In the genomic region with DNA sequence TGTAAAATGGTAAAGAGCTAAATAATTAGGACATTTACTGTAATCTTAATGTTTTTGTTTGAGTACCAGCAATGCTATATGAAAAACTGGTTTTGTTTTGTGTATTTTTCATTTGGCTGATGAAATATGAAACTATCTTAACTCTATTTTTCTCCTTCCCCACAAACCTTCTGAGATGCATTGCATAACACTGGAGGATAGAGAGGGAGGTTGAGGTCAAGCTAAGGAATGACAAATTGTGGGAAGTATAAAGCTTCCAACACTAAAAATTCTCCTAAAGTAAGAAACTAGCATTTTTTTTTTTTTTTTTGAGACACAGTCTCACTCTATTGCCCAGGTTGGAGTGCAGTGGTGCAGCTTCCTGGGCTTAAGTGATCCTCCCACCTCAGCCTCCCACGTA, we compare ENCODE assay signal across 23 cellular contexts. TPM values are rescaled to one million over a fixed set of nuclear protein-coding genes. Genes with fewer than 3 reads are reported as not detected.
DNase-seq lines count a peak whose midpoint lies in the region; ATAC-seq and TF ChIP-seq lines count a peak whose summit lies in the region.
"Had no signal": no experiment of that assay in that cellular context is flagged by ENCODE, and none has a peak within 500 bp of the region (broad histone marks: within the 10 kb centered on the region; RNA-seq: fewer than 3 reads in every experiment).

No MANE protein-coding gene starts in this region.

- no peak overlapping the region for H2BK120ac ChIP-seq in IMR-90 (ENCODE audit: low read depth, low read length)

- H3K27ac ChIP-seq in IMR-90 (ENCODE audit: insufficient read depth, low read length) (no peak overlapping the region; the same call in 1 of the 2 replicates), brain microvascular endothelial cell (no peak overlapping the region)

- no peak overlapping the region for H3K4me2 ChIP-seq in IMR-90 (ENCODE audit: low read depth, low read length)

- peaks cover 8% of the 10 kb centered on the region for H3K36me3 Mint-ChIP-seq in activated naive CD8-positive, alpha-beta T cell treated with anti-CD3 and anti-CD28 coated beads for 36 hours

- no peak overlapping the region for H2AFZ ChIP-seq in IMR-90 (replicated peaks; ENCODE audit: low read length, poor library complexity)

- H2AK5ac ChIP-seq in IMR-90 (ENCODE audit: low read depth, low read length) = no peak overlapping the region

- H2BK15ac ChIP-seq in IMR-90 (ENCODE audit: low read depth, low read length) = no peak overlapping the region

- H3K9ac ChIP-seq in IMR-90 (ENCODE audit: low read depth, low read length) = no peak overlapping the region

- no peak for TF ChIP-seq RAD21 in IMR-90 (IDR thresholded peaks at IDR 0.05; ENCODE audit: low read length)

- no peaks in the 10 kb centered on the region for H3K27me3 ChIP-seq in IMR-90 (ENCODE audit: control insufficient read depth, insufficient read depth, low read length)
- H3K27me3 ChIP-seq in brain microvascular endothelial cell (replicated peaks) = no peaks in the 10 kb centered on the region

- TF ChIP-seq CTCF in AG09309 (IDR thresholded peaks at IDR 0.05; ENCODE audit: control insufficient read depth, insufficient read depth, low read depth, low read length, missing control alignments) = no peak
- TF ChIP-seq CTCF in IMR-90 (conservative IDR thresholded peaks at IDR 0.05; ENCODE audit: low read depth, low read length) = no peak
- no peak for TF ChIP-seq CTCF in brain microvascular endothelial cell (IDR thresholded peaks at IDR 0.05; ENCODE audit: low read depth, low read length, missing control alignments)
- no peak for TF ChIP-seq CTCF in GM20000 (IDR thresholded peaks at IDR 0.05; ENCODE audit: extremely low read depth, missing control alignments)

- BruUV-seq in IMR-90 (replicated peaks; lab: Mats Ljungman, UMichigan) = no TSS peak

- H3K14ac ChIP-seq in IMR-90 (replicated peaks; ENCODE audit: low read depth, low read length) = no peak overlapping the region

- no peak for TF ChIP-seq POLR2A in IMR-90 (IDR thresholded peaks at IDR 0.05; ENCODE audit: low read depth, low read length)

- H3K23ac ChIP-seq in IMR-90 (ENCODE audit: low read depth, low read length) = no peak overlapping the region

- H3K9me1 ChIP-seq in IMR-90 (ENCODE audit: insufficient read depth, low read length) = no peaks in the 10 kb centered on the region

- WGBS in IMR-90 (ENCODE audit: extremely low coverage in 2 of 2, insufficient read length in 1 of 2), 2 experiments = no CpG with 5 or more reads among the region's 1 CpG

- no peak overlapping the region for H3K56ac ChIP-seq in IMR-90 (ENCODE audit: extremely low read depth, insufficient read depth, low read length)

- H3K27ac Mint-ChIP-seq in activated naive CD8-positive, alpha-beta T cell treated with anti-CD3 and anti-CD28 coated beads for 36 hours = no peak overlapping the region
- H3K27ac Mint-ChIP-seq: activated CD4-positive, alpha-beta T cell treated with anti-CD3 and anti-CD28 coated beads for 36 hours; brain; naive B cell; stimulated activated naive CD8-positive, alpha-beta T cell treated with anti-CD3 and anti-CD28 coated beads, Interleukin-15, Interleukin-2, amounts not matched to agents 100 ng/mL and 50 ng/mL, for 24 hours had no signal

- POLR2A ChIA-PET in IMR-90 (lab: Charles Lee; ENCODE audit: unreplicated experiment) = no interaction called here

- in situ Hi-C loops in IMR-90 (cut with MboI; ENCODE audit: low sequenced_read_pairs) = no loop called here
- in situ Hi-C loops in brain microvascular endothelial cell (cut with HindIII; ENCODE audit: low pct_ligation_motif_present, low sequenced_read_pairs) = no loop called here

- dilution Hi-C loops in IMR-90 (cut with HindIII; ENCODE audit: low sequenced_read_pairs, unreplicated experiment) = no loop called here

- no peak overlapping the region for H2BK20ac ChIP-seq in IMR-90 (ENCODE audit: low read depth, low read length)

- H3K4me1 Mint-ChIP-seq in activated naive CD8-positive, alpha-beta T cell treated with anti-CD3 and anti-CD28 coated beads for 36 hours = no peaks in the 10 kb centered on the region
- H3K4me1 Mint-ChIP-seq: brain had no signal

- peak; percentile 84 for ATAC-seq in IMR-90 (ENCODE audit: low read depth)
- no peak for ATAC-seq in HG03025 (IDR thresholded peaks at IDR 0.05; ENCODE audit: low FRiP score, unreplicated experiment)
- no peak for ATAC-seq in GM18867 (IDR thresholded peaks at IDR 0.05; ENCODE audit: unreplicated experiment)
- ATAC-seq: activated CD4-positive, alpha-beta T cell treated with anti-CD3 and anti-CD28 coated beads for 36 hours; K562; Right ventricle myocardium inferior; SK-N-SH treated with all-trans-retinoic acid at 6 μM for 48 hours had no signal

- DNase-seq in AG09309 (ENCODE audit: low read depth) (peak; percentile 56), IMR-90 (peak; percentile 71), brain microvascular endothelial cell (peak; percentile 4), hepatic stellate cell (ENCODE audit: low spot score) (peak; percentile 41), GM20000 (ENCODE audit: low spot score) (no peak)
- no peak for DNase-seq in activated naive CD8-positive, alpha-beta T cell treated with anti-CD3 and anti-CD28 coated beads for 36 hours
- DNase-seq: activated CD4-positive, alpha-beta T cell treated with anti-CD3 and anti-CD28 coated beads for 36 hours; activated effector memory CD4-positive, alpha-beta T cell treated with Interleukin-2 at 50 U/mL for 16 hours; activated T-cell treated with anti-CD3 and anti-CD28 coated beads for 4 hours; C1 segment of cervical spinal cord; Caco-2; effector CD4-positive, alpha-beta T cell; GF-D8; MM.1S; naive B cell; NCI-H146 had no signal

- intact Hi-C loops in IMR-90 (cut with micrococcal nuclease) = no loop called here

- CTCF ChIA-PET in IMR-90 (lab: Yijun Ruan, JAX) = interaction anchor here (0.7 kb wide), 2 partner anchors 9 to 228 kb away, joined by 3 to 5 read pairs; no protein-coding TSS in a partner anchor

- H3K36me3 ChIP-seq in IMR-90 (ENCODE audit: control insufficient read depth, insufficient read depth, low read length) (peaks cover 6% of the 10 kb centered on the region), brain microvascular endothelial cell (replicated peaks) (no peaks in the 10 kb centered on the region)

- no peak overlapping the region for H3K4me3 Mint-ChIP-seq in activated naive CD8-positive, alpha-beta T cell treated with anti-CD3 and anti-CD28 coated beads for 36 hours
- H3K4me3 Mint-ChIP-seq: activated CD4-positive, alpha-beta T cell treated with anti-CD3 and anti-CD28 coated beads for 36 hours; brain; naive B cell; stimulated activated naive CD8-positive, alpha-beta T cell treated with anti-CD3 and anti-CD28 coated beads, Interleukin-15, Interleukin-2, amounts not matched to agents 100 ng/mL and 50 ng/mL, for 24 hours had no signal

- no peak overlapping the region for H2AK9ac ChIP-seq in IMR-90 (replicated peaks; ENCODE audit: low read depth, low read length, poor library complexity)

- H3K9me3 Mint-ChIP-seq in activated naive CD8-positive, alpha-beta T cell treated with anti-CD3 and anti-CD28 coated beads for 36 hours = no peaks in the 10 kb centered on the region
- H3K9me3 Mint-ChIP-seq: brain; naive B cell; stimulated activated naive CD8-positive, alpha-beta T cell treated with anti-CD3 and anti-CD28 coated beads, Interleukin-15, Interleukin-2, amounts not matched to agents 100 ng/mL and 50 ng/mL, for 24 hours had no signal

- H3K9me3 ChIP-seq in IMR-90 (ENCODE audit: control insufficient read depth, insufficient read depth, low read length) = no peaks in the 10 kb centered on the region
- H3K9me3 ChIP-seq: Caco-2 had no signal

- no peak overlapping the region for H3K18ac ChIP-seq in IMR-90 (ENCODE audit: low read depth, low read length)

- H3K4me3 ChIP-seq in AG09309 (ENCODE audit: control insufficient read depth, low read depth, low read length) (no peak overlapping the region), IMR-90 (ENCODE audit: insufficient read depth, low read depth, low read length) (no peak overlapping the region), brain microvascular endothelial cell (ENCODE audit: low read depth, low read length) (no peak overlapping the region)
- H3K4me3 ChIP-seq: K562 had no signal

- no peak overlapping the region for H2BK5ac ChIP-seq in IMR-90 (ENCODE audit: low read depth, low read length, poor library complexity, severe bottlenecking)

- no peaks in the 10 kb centered on the region for H3K27me3 Mint-ChIP-seq in activated naive CD8-positive, alpha-beta T cell treated with anti-CD3 and anti-CD28 coated beads for 36 hours
- H3K27me3 Mint-ChIP-seq: activated CD4-positive, alpha-beta T cell treated with anti-CD3 and anti-CD28 coated beads for 36 hours; brain; naive B cell; stimulated activated naive CD8-positive, alpha-beta T cell treated with anti-CD3 and anti-CD28 coated beads, Interleukin-15, Interleukin-2, amounts not matched to agents 100 ng/mL and 50 ng/mL, for 24 hours had no signal

- no peak overlapping the region for H4K91ac ChIP-seq in IMR-90 (ENCODE audit: insufficient read depth, low read depth, low read length)

- H3K4me1 ChIP-seq in IMR-90 (ENCODE audit: control insufficient read depth, insufficient read depth, low read length) = peaks cover 2% of the 10 kb centered on the region; the same call in 1 of the 2 replicates
- H3K4me1 ChIP-seq: Caco-2 had no signal

- H4K8ac ChIP-seq in IMR-90 (ENCODE audit: low read depth in 2 of 2, low read length in 2 of 2) = no peak overlapping the region

- H3K79me1 ChIP-seq in IMR-90 (ENCODE audit: low read depth in 1 of 2, low read length in 2 of 2) = no peaks in the 10 kb centered on the region

- no peak overlapping the region for H4K5ac ChIP-seq in IMR-90 (ENCODE audit: low read depth, low read length)

- H3K4ac ChIP-seq in IMR-90 (ENCODE audit: low read depth, low read length) = no peak overlapping the region

- no peaks in the 10 kb centered on the region for H4K20me1 ChIP-seq in IMR-90 (ENCODE audit: insufficient read depth, low read length)

TF ChIP-seq in IMR-90, 13 proteins besides CTCF, POLR2A, EP300 and RAD21:
- TF ChIP-seq BHLHE40 (IDR thresholded peaks at IDR 0.05; ENCODE audit: low read depth, low read length) (no peak), CEBPB (IDR thresholded peaks at IDR 0.05; ENCODE audit: low read depth, low read length) (peak; percentile 84)

RNA-seq across cellular contexts. Expression of a gene that starts 31.5 kb away (rescaled TPM):
- 63.3 and 109 TPM in 2 replicates for total RNA-seq in IMR-90 (2012; rRNA removed)
- 39.6 and 56.2 TPM in 2 replicates for polyA plus RNA-seq in IMR-90 (2012; rRNA removed)
- 7.7 and 16.2 TPM in 2 replicates for polyA plus RNA-seq in IMR-90 (2012; cell fraction: cytosol; rRNA removed)
- polyA plus RNA-seq in IMR-90 (2012; cell fraction: nucleus; rRNA removed; ENCODE audit: low replicate concordance) = 13.2 and 38.2 TPM in 2 replicates
- total RNA-seq in activated naive CD8-positive, alpha-beta T cell treated with anti-CD3 and anti-CD28 coated beads for 36 hours = 10 to 100 TPM; 74.4 to 75.3 TPM

Comparison
In these comparisons a context has a peak if more than half of its experiments do, and no peak if none do; other contexts are left out.
1. DNase-seq: peak in AG09309 (single experiment), IMR-90 (single experiment), brain microvascular endothelial cell (single experiment) and hepatic stellate cell (single experiment); none in activated naive CD8-positive, alpha-beta T cell treated with anti-CD3 and anti-CD28 coated beads for 36 hours (single experiment) and GM20000 (single experiment).